ENCODE assay signal across 9 cellular contexts in the genomic region with DNA sequence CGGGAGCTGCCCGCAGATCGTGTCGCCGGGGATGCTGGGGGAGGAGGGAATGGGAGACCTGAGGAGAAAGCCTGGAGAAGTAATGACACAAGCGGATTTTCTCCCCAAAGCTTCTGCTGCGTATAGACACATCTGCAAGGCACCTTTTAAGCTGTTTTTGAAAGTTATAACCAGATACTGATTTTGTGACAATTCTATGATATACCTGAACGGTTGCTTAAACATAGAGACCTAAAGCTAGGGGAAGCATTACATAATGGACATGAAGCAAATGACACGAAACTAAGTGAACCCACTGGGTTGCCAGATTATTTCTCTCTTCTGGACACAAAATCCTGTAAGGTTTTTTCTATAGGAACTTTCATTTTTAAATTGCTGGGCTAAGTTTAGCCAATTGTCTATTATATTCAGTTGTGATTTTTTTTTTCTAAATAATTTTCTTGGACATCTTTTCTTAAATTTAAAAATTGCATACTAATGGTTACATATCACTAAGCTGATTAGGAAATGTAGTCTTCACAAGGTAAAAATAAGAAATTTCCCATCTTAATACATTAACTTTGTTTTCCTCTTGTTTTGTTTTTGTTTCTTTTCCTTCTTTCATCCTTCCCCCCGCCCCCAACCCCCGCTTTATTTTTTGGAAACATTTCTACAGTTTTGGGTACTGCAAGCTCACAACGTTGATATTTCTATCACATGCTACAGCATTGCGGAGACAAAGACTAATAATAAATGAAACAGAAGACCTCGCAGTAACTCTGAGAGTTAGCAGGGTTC. TPM values are rescaled to one million over a fixed set of nuclear protein-coding genes. Genes with fewer than 3 reads are reported as not detected.
DNase-seq lines count a peak whose midpoint lies in the region; ATAC-seq, FAIRE-seq and TF ChIP-seq lines count a peak whose summit lies in the region.
"Had no signal": no experiment of that assay in that cellular context is flagged by ENCODE, and none has a peak within 500 bp of the region (broad histone marks: within the 10 kb centered on the region; RNA-seq: fewer than 3 reads in every experiment).

No MANE protein-coding gene starts in this region.

- no peak for FAIRE-seq in GM12892 (lab: Jason Lieb, UNC)

- H3K36me3 ChIP-seq in parathyroid adenoma (ENCODE audit: control insufficient read depth, insufficient read depth, low read length), result no peaks in the 10 kb centered on the region

- no peaks in the 10 kb centered on the region for H3K27me3 ChIP-seq in parathyroid adenoma (ENCODE audit: control insufficient read depth, insufficient read depth, low read length)

- no peaks in the 10 kb centered on the region for H3K9me3 ChIP-seq in parathyroid adenoma (ENCODE audit: control insufficient read depth, low read length)

- peak; percentile 15 for DNase-seq in GM13977 (ENCODE audit: low spot score)
- DNase-seq in OCI-M1 (lab: John Stamatoyannopoulos, UW), result peak; percentile 36
- DNase-seq in epithelial cell of prostate (ENCODE audit: low read depth, low spot score), result no peak
- DNase-seq in GM12892 (ENCODE audit: insufficient read length), result no peak
- no peak for DNase-seq in GM19238 (ENCODE audit: insufficient read length, low spot score)
- DNase-seq: NCI-H187 had no signal

- H2AFZ ChIP-seq in parathyroid adenoma, result peak overlapping the region; percentile 83

- peak overlapping the region; percentile 98 for H3K4me2 ChIP-seq in parathyroid adenoma (ENCODE audit: low read length)

- no peaks in the 10 kb centered on the region for H3K4me1 ChIP-seq in parathyroid adenoma

- in situ Hi-C loops in GM13977 (cut with MboI; ENCODE audit: low pct_unique_long_range_greater_than_20kb, low sequenced_read_pairs, unreplicated experiment), result no loop called here

- TF ChIP-seq POLR2A in GM12892 (IDR thresholded peaks at IDR 0.05; ENCODE audit: low read depth, low read length), result no peak

- H3K4me3 ChIP-seq in parathyroid adenoma (ENCODE audit: low read depth, low read length), result peak overlapping the region; percentile 74

- H3K27ac ChIP-seq in epithelial cell of prostate (peak overlapping the region; percentile 82), parathyroid adenoma (peak overlapping the region; percentile 78)

- H3K79me2 ChIP-seq in parathyroid adenoma, result no peaks in the 10 kb centered on the region

- H3K9ac ChIP-seq in parathyroid adenoma, result no peak overlapping the region

- ATAC-seq in GM18873 (IDR thresholded peaks at IDR 0.05; ENCODE audit: low FRiP score, unreplicated experiment), result no peak
- ATAC-seq in HG02678 (IDR thresholded peaks at IDR 0.05; ENCODE audit: unreplicated experiment), result no peak

- TF ChIP-seq CTCF in GM13977 (IDR thresholded peaks at IDR 0.05; ENCODE audit: extremely low read depth, insufficient read depth, missing control alignments) (no peak), parathyroid adenoma (IDR thresholded peaks at IDR 0.05) (no peak)

RNA-seq across cellular contexts. Expression of gene OSBPL6, which starts 1.3 kb away (rescaled TPM):
- polyA plus RNA-seq in GM12892 (2012; ENCODE audit: missing spikeins), result not detected

Comparison
In these comparisons a context has a peak if more than half of its experiments do, and no peak if none do; other contexts are left out.
1. DNase-seq: peak in GM13977 (single experiment) and OCI-M1 (single experiment); none in epithelial cell of prostate (single experiment), GM12892 (single experiment) and GM19238 (single experiment).